In the genomic region with DNA sequence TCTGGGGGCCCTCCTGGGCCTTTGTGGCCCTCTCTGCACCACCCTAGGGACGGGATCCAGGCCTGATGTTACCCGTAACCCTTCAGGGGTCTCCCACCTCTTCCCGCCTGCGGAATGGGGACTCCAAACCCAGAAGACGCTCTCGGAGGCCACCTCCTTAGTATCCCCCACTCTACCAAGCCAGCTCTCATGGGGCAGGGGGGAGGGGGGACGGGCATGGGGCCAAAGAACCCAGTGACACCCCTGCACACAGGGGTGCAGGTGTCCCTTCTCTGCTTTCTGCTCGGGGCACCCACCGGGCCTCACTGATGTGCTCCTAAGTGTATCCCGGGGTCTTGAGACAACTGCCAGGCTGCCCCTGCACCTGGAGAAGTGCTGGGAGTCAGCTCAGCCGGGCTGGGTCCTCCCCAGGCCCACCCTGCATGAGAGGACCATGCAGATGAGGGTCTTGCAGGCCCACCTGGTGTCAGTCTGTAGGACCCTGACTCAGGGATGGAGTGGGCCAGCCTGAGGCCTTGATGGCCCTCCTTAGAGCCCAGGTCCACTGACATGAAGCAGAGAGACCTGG, we compare ENCODE assay signal across 14 cellular contexts.
DNase-seq lines count a peak whose midpoint lies in the region; ATAC-seq and TF ChIP-seq lines count a peak whose summit lies in the region.
"Had no signal": no experiment of that assay in that cellular context is flagged by ENCODE, and none has a peak within 500 bp of the region (broad histone marks: within the 10 kb centered on the region; RNA-seq: fewer than 3 reads in every experiment).

No MANE protein-coding gene starts in this region.

- TF ChIP-seq CTCF in HCT116 (IDR thresholded peaks at IDR 0.05 in 2 of 3, conservative IDR thresholded peaks at IDR 0.05 in 1 of 3; ENCODE audit: borderline replicate concordance in 1 of 3, insufficient read depth in 1 of 3, low read depth in 2 of 3, low read length in 2 of 3) (no peak), SU-DHL-6 (IDR thresholded peaks at IDR 0.05; ENCODE audit: insufficient read depth, low read length, poor library complexity, severe bottlenecking) (no peak), smooth muscle cell (IDR thresholded peaks at IDR 0.05; ENCODE audit: borderline replicate concordance, insufficient read depth, poor library complexity, severe bottlenecking) (no peak), endothelial cell (IDR thresholded peaks at IDR 0.05; ENCODE audit: unreplicated experiment) (no peak)

- no peaks in the 10 kb centered on the region for H3K36me3 Mint-ChIP-seq in endothelial cell (ENCODE audit: low read depth, unreplicated experiment)

- H3F3A ChIP-seq in SU-DHL-6 (ENCODE audit: insufficient read depth) (no peaks in the 10 kb centered on the region), smooth muscle cell (ENCODE audit: low read depth) (no peaks in the 10 kb centered on the region)

- H3K4me1 Mint-ChIP-seq in endothelial cell (ENCODE audit: unreplicated experiment) = no peaks in the 10 kb centered on the region
- H3K4me1 Mint-ChIP-seq: activated CD4-positive, alpha-beta T cell treated with anti-CD3 and anti-CD28 coated beads for 36 hours had no signal

- H3K9me3 Mint-ChIP-seq in endothelial cell (ENCODE audit: unreplicated experiment) = no peaks in the 10 kb centered on the region
- H3K9me3 Mint-ChIP-seq: activated T-cell treated with anti-CD3 and anti-CD28 coated beads, Interleukin-2, amount 50 U/mL, for 72 hours; HFFc6 had no signal

- BruUV-seq in HCT116 (replicated peaks; lab: Mats Ljungman, UMichigan) = no TSS peak

- no peak for TF ChIP-seq POLR2A in HCT116 (IDR thresholded peaks at IDR 0.05; ENCODE audit: borderline replicate concordance, extremely low read depth, insufficient read depth, insufficient read length)

- H3K27ac ChIP-seq in HCT116 (ENCODE audit: low read depth, low read length) = peak overlapping the region; percentile 49; the same call in 1 of the 2 replicates
- no peak overlapping the region for H3K27ac ChIP-seq in SU-DHL-6 (ENCODE audit: low read depth, low read length)
- no peak overlapping the region for H3K27ac ChIP-seq in smooth muscle cell (ENCODE audit: low read depth)
- H3K27ac ChIP-seq: right lobe of liver, tibial artery had no signal

- H3K27me3 ChIP-seq in HCT116 (ENCODE audit: insufficient read depth, low read length) = peaks cover 3% of the 10 kb centered on the region; the same call in 1 of the 2 replicates
- no peaks in the 10 kb centered on the region for H3K27me3 ChIP-seq in SU-DHL-6 (ENCODE audit: low read length)
- no peaks in the 10 kb centered on the region for H3K27me3 ChIP-seq in smooth muscle cell (ENCODE audit: low read depth)
- H3K27me3 ChIP-seq: right lobe of liver had no signal

- CTCF ChIA-PET in HCT116 (lab: Charles Lee) = interaction anchor here (0.6 kb wide), 2 partner anchors 17 to 987 kb away, joined by 3 read pairs; no protein-coding TSS in a partner anchor

- H3K27ac Mint-ChIP-seq in endothelial cell (ENCODE audit: unreplicated experiment) = no peak overlapping the region
- H3K27ac Mint-ChIP-seq: activated CD4-positive, alpha-beta T cell treated with anti-CD3 and anti-CD28 coated beads for 36 hours; activated T-cell treated with anti-CD3 and anti-CD28 coated beads, Interleukin-2, amount 50 U/mL, for 72 hours; HFFc6 had no signal

- no peak overlapping the region for H2AFZ ChIP-seq in HCT116 (ENCODE audit: low read depth, low read length, poor library complexity, severe bottlenecking)
- no peak overlapping the region for H2AFZ ChIP-seq in SU-DHL-6 (ENCODE audit: low read depth, low read length, severe bottlenecking)
- H2AFZ ChIP-seq in smooth muscle cell (ENCODE audit: low read depth) = no peak overlapping the region

- intact Hi-C loops in HCT116 (cut with micrococcal nuclease) = loop anchor here (2.0 kb wide), 1 partner anchor 136 kb away; no protein-coding TSS in a partner anchor

- H3K9ac ChIP-seq in HCT116 (ENCODE audit: low read length) (peak overlapping the region; percentile 45), SU-DHL-6 (ENCODE audit: low read length) (no peak overlapping the region; the same call in 1 of the 2 replicates), smooth muscle cell (ENCODE audit: low read depth) (no peak overlapping the region)

- RAD21 ChIA-PET in HCT116 (lab: Charles Lee; ENCODE audit: low non-redundant PET in 1 of 2, low total read pairs in 2 of 2, uncharacterized antibody in 2 of 2, unreplicated experiment in 2 of 2) = no interaction called here

- H3K4me1 ChIP-seq in HCT116 (ENCODE audit: control insufficient read depth in 1 of 2, insufficient read depth in 2 of 2, low read length in 2 of 2) = peaks cover 11 to 17% of the 10 kb centered on the region in 2 experiments; a peak in 3 of 4 replicates
- H3K4me1 ChIP-seq in smooth muscle cell (ENCODE audit: low read depth) = no peaks in the 10 kb centered on the region
- H3K4me1 ChIP-seq: right lobe of liver had no signal

- H3K9me2 ChIP-seq in HCT116 (ENCODE audit: insufficient read depth) = no peaks in the 10 kb centered on the region
- no peaks in the 10 kb centered on the region for H3K9me2 ChIP-seq in SU-DHL-6 (replicated peaks; ENCODE audit: insufficient read depth, low read length)

- H3K36me3 ChIP-seq in HCT116 (ENCODE audit: control insufficient read depth in 1 of 2, insufficient read depth in 2 of 2, low read length in 2 of 2) (no peaks in the 10 kb centered on the region), SU-DHL-6 (ENCODE audit: low read length) (no peaks in the 10 kb centered on the region), smooth muscle cell (ENCODE audit: low read depth) (no peaks in the 10 kb centered on the region)
- H3K36me3 ChIP-seq: right lobe of liver, tibial artery had no signal

- no peak for TF ChIP-seq RAD21 in HCT116 (IDR thresholded peaks at IDR 0.05; ENCODE audit: low read depth)

- H3K4me3 ChIP-seq in HCT116 (replicated peaks in 1 of 2; ENCODE audit: low read depth in 1 of 2, low read length in 2 of 2) = peak overlapping the region; percentile 20 to 44; a peak in 3 of 4 replicates
- no peak overlapping the region for H3K4me3 ChIP-seq in SU-DHL-6 (ENCODE audit: insufficient read depth, low read length, poor library complexity, severe bottlenecking)
- H3K4me3 ChIP-seq in iPS-18c (ENCODE audit: insufficient read depth, low read depth, low read length) = peak overlapping the region; percentile 36; the same call in 1 of the 2 replicates
- no peak overlapping the region for H3K4me3 ChIP-seq in smooth muscle cell

- POLR2A ChIA-PET in HCT116 (lab: Charles Lee) = no interaction called here

- ATAC-seq in HCT116 = no peak

- H3K9me3 ChIP-seq in HCT116 (ENCODE audit: control insufficient read depth in 1 of 2, insufficient read depth in 1 of 2, low read depth in 1 of 2, low read length in 2 of 2) = no peaks in the 10 kb centered on the region
- no peaks in the 10 kb centered on the region for H3K9me3 ChIP-seq in SU-DHL-6 (ENCODE audit: insufficient read depth, low read length)
- H3K9me3 ChIP-seq in iPS-18c (ENCODE audit: control insufficient read depth, insufficient read depth, low read length) = no peaks in the 10 kb centered on the region
- no peaks in the 10 kb centered on the region for H3K9me3 ChIP-seq in smooth muscle cell (replicated peaks; ENCODE audit: low read depth)
- H3K9me3 ChIP-seq: right lobe of liver, tibial artery had no signal

- H3K4me2 ChIP-seq in HCT116 (ENCODE audit: low read length) (peak overlapping the region; percentile 66), SU-DHL-6 (ENCODE audit: low read depth, low read length, poor library complexity, severe bottlenecking) (peak overlapping the region; percentile 41), smooth muscle cell (peak overlapping the region; percentile 69)

- H3K27me3 Mint-ChIP-seq in endothelial cell (ENCODE audit: unreplicated experiment) = no peaks in the 10 kb centered on the region
- H3K27me3 Mint-ChIP-seq: activated CD4-positive, alpha-beta T cell treated with anti-CD3 and anti-CD28 coated beads for 36 hours had no signal

- 88% methylated on average over 11 of the region's 11 CpGs for WGBS in smooth muscle cell (ENCODE audit: low lambda C conversion rate)

- H3K79me2 ChIP-seq in HCT116 (ENCODE audit: insufficient read depth, low read length) (no peaks in the 10 kb centered on the region), SU-DHL-6 (ENCODE audit: insufficient read depth, low read length) (no peaks in the 10 kb centered on the region), smooth muscle cell (ENCODE audit: low read depth) (no peaks in the 10 kb centered on the region)

- no peak overlapping the region for H3K4me3 Mint-ChIP-seq in endothelial cell (ENCODE audit: unreplicated experiment)
- H3K4me3 Mint-ChIP-seq: activated CD4-positive, alpha-beta T cell treated with anti-CD3 and anti-CD28 coated beads for 36 hours; HFFc6 had no signal

- DNase-seq in HCT116 (ENCODE audit: low read depth, low spot score) (no peak), smooth muscle cell (lab: John Stamatoyannopoulos, UW; ENCODE audit: unreplicated experiment) (no peak), NCI-H187 treated with DMSO at 0.1 percent for 48 hours (lab: John Stamatoyannopoulos, UW) (no peak), cerebellar nuclear complex (lab: John Stamatoyannopoulos, UW) (no peak), endothelial cell (ENCODE audit: low spot score) (no peak)
- DNase-seq in stimulated activated CD4-positive, alpha-beta T cell treated with anti-CD3 and anti-CD28 coated beads, Interleukin-12 subunit alpha, Interleukin-12 subunit beta, amount 100 ng/mL, for 4 hours = no peak
- DNase-seq: NCI-H1694 had no signal

- no peaks in the 10 kb centered on the region for H4K20me1 ChIP-seq in HCT116 (ENCODE audit: insufficient read depth)
- no peaks in the 10 kb centered on the region for H4K20me1 ChIP-seq in SU-DHL-6 (ENCODE audit: low read depth, low read length)
- no peaks in the 10 kb centered on the region for H4K20me1 ChIP-seq in smooth muscle cell (ENCODE audit: low read depth)

TF ChIP-seq in HCT116, 20 proteins besides CTCF, POLR2A, EP300 and RAD21 (continues in another document):
- TF ChIP-seq ELF1 (IDR thresholded peaks at IDR 0.05; ENCODE audit: borderline replicate concordance, low read depth) (no peak), JUND (IDR thresholded peaks at IDR 0.05) (no peak)

Comparison
In these comparisons a context has a peak if more than half of its experiments do, and no peak if none do; other contexts are left out.
1. H3K4me3 ChIP-seq: peak in HCT116 (2 of 2) and iPS-18c (single experiment); none in SU-DHL-6 (single experiment) and smooth muscle cell (single experiment).
2. Peak in every context shown above with its lines, with median percentiles within 50 percentile points of each other: H3K4me2 ChIP-seq.